ENCODE assay signal across 9 cellular contexts in genomic region chr10:96124230-96125141, GRCh38. TPM values are rescaled to one million over a fixed set of nuclear protein-coding genes. Genes with fewer than 3 reads are reported as not detected.
DNase-seq lines count a peak whose midpoint lies in the region; ATAC-seq and FAIRE-seq lines count a peak whose summit lies in the region.
"Had no signal": no experiment of that assay in that cellular context is flagged by ENCODE, and none has a peak within 500 bp of the region (broad histone marks: within the 10 kb centered on the region; RNA-seq: fewer than 3 reads in every experiment).

No MANE protein-coding gene starts in this region.

- no peaks in the 10 kb centered on the region for H3K9me3 Mint-ChIP-seq in activated CD4-positive, alpha-beta memory T cell treated with anti-CD3 and anti-CD28 coated beads for 36 hours

- no peak overlapping the region for H3K27ac Mint-ChIP-seq in activated CD4-positive, alpha-beta memory T cell treated with anti-CD3 and anti-CD28 coated beads for 36 hours
- H3K27ac Mint-ChIP-seq: naive B cell had no signal

- DNase-seq in CMK (ENCODE audit: low read depth) (peak; percentile 42), SKM-1 treated with dmso at 0.1 percent for 144 hours (lab: John Stamatoyannopoulos, UW; ENCODE audit: unreplicated experiment) (peak; percentile 89), frontal cortex (ENCODE audit: low spot score in 2 of 2) (no peak), NCI-H1092 treated with DMSO at 0.1 percent for 48 hours (lab: John Stamatoyannopoulos, UW) (no peak)
- peak; percentile 52 for DNase-seq in Jurkat, Clone E6-1 (ENCODE audit: low read depth, low spot score)
- no peak for DNase-seq in activated CD4-positive, alpha-beta memory T cell treated with anti-CD3 and anti-CD28 coated beads for 36 hours
- DNase-seq: naive B cell had no signal

- H3K4me1 ChIP-seq in iPS-18a (ENCODE audit: control insufficient read depth, low read depth, low read length), result peaks cover 16% of the 10 kb centered on the region

- POLR2A ChIA-PET in activated CD4-positive, alpha-beta memory T cell treated with anti-CD3 and anti-CD28 coated beads for 36 hours (lab: Charles Lee), result interaction anchor here (0.9 kb wide), 1 partner anchor 34 kb away, joined by 3 read pairs; no protein-coding TSS in a partner anchor

- ATAC-seq in HG02870 (IDR thresholded peaks at IDR 0.05; ENCODE audit: unreplicated experiment), result no peak

- CTCF ChIA-PET in activated CD4-positive, alpha-beta memory T cell treated with anti-CD3 and anti-CD28 coated beads for 36 hours (lab: Charles Lee), result no interaction called here

- H3K27ac ChIP-seq in iPS-18a (ENCODE audit: low read length), result peak overlapping the region; percentile 92

- no peak overlapping the region for H3K4me3 Mint-ChIP-seq in activated CD4-positive, alpha-beta memory T cell treated with anti-CD3 and anti-CD28 coated beads for 36 hours
- H3K4me3 Mint-ChIP-seq: naive B cell had no signal

- peaks cover 52% of the 10 kb centered on the region for H3K27me3 Mint-ChIP-seq in activated CD4-positive, alpha-beta memory T cell treated with anti-CD3 and anti-CD28 coated beads for 36 hours

- FAIRE-seq in frontal cortex (lab: Jason Lieb, UNC), result no peak

- H3K36me3 Mint-ChIP-seq in activated CD4-positive, alpha-beta memory T cell treated with anti-CD3 and anti-CD28 coated beads for 36 hours, result peaks cover 6% of the 10 kb centered on the region

- H3K27me3 ChIP-seq in iPS-18a (ENCODE audit: control insufficient read depth, insufficient read depth, low read length), result peaks cover 3% of the 10 kb centered on the region

- H3K36me3 ChIP-seq in iPS-18a (ENCODE audit: control insufficient read depth, low read depth, low read length), result no peaks in the 10 kb centered on the region

- H3K9ac ChIP-seq in iPS-18a (ENCODE audit: low read length), result peak overlapping the region; percentile 52

- peak overlapping the region; percentile 23 for H3K4me3 ChIP-seq in Jurkat, Clone E6-1 (ENCODE audit: low read length)
- peak overlapping the region; percentile 80 for H3K4me3 ChIP-seq in iPS-18a (ENCODE audit: low read length)

- H3K9me3 ChIP-seq in iPS-18a (ENCODE audit: control insufficient read depth, low read depth, low read length), result no peaks in the 10 kb centered on the region

- H3K4me1 Mint-ChIP-seq in activated CD4-positive, alpha-beta memory T cell treated with anti-CD3 and anti-CD28 coated beads for 36 hours (ENCODE audit: low read depth), result peaks cover 4% of the 10 kb centered on the region

- intact Hi-C loops in activated CD4-positive, alpha-beta memory T cell treated with anti-CD3 and anti-CD28 coated beads for 36 hours (cut with micrococcal nuclease), result no loop called here

RNA-seq across cellular contexts. Expression of gene ZNF518A, which starts 5.6 kb away (rescaled TPM):
- 11.9 TPM for polyA plus RNA-seq in Jurkat, Clone E6-1 (2012; ENCODE audit: insufficient read depth, insufficient read length)
- total RNA-seq in frontal cortex, result 54.2 TPM
- 10 to 100 TPM in 1 of 2 experiments, 1 to 10 TPM in 1; 9.6 to 13.3 TPM for total RNA-seq in activated CD4-positive, alpha-beta memory T cell treated with anti-CD3 and anti-CD28 coated beads for 36 hours

Comparison
In these comparisons a context has a peak if more than half of its experiments do, and no peak if none do; other contexts are left out.
1. DNase-seq: peak in CMK (single experiment), Jurkat, Clone E6-1 (single experiment) and SKM-1 treated with dmso at 0.1 percent for 144 hours (single experiment); none in frontal cortex (0 of 2), activated CD4-positive, alpha-beta memory T cell treated with anti-CD3 and anti-CD28 coated beads for 36 hours (single experiment) and NCI-H1092 treated with DMSO at 0.1 percent for 48 hours (single experiment).